In genomic region chr5:170746081-170746951, GRCh38 we compare ENCODE assay signal across 15 cellular contexts. TPM values are rescaled to one million over a fixed set of nuclear protein-coding genes. Genes with fewer than 3 reads are reported as not detected.
DNase-seq lines count a peak whose midpoint lies in the region; ATAC-seq, FAIRE-seq and TF ChIP-seq lines count a peak whose summit lies in the region.
"Had no signal": no experiment of that assay in that cellular context is flagged by ENCODE, and none has a peak within 500 bp of the region (broad histone marks: within the 10 kb centered on the region; RNA-seq: fewer than 3 reads in every experiment).

No MANE protein-coding gene starts in this region.

- no peaks in the 10 kb centered on the region for H3K36me3 ChIP-seq in HUES64 (ENCODE audit: insufficient read depth, low read length)
- H3K36me3 ChIP-seq in keratinocyte (ENCODE audit: control insufficient read depth in 2 of 2, extremely low read depth in 1 of 2, insufficient read depth in 2 of 2, low read length in 2 of 2), result no peaks in the 10 kb centered on the region
- no peaks in the 10 kb centered on the region for H3K36me3 ChIP-seq in skeletal muscle satellite cell (ENCODE audit: insufficient read depth, low read length)
- no peaks in the 10 kb centered on the region for H3K36me3 ChIP-seq in brain microvascular endothelial cell (replicated peaks)
- H3K36me3 ChIP-seq in mucosa of descending colon (ENCODE audit: low read depth), result no peaks in the 10 kb centered on the region

- TF ChIP-seq CTCF in keratinocyte (optimal IDR thresholded peaks at IDR 0.05 in 1 of 3, IDR thresholded peaks at IDR 0.05 in 1 of 3, conservative IDR thresholded peaks at IDR 0.05 in 1 of 3; ENCODE audit: extremely low read depth in 1 of 3, insufficient read depth in 2 of 3, low read length in 3 of 3), result no peak
- no peak for TF ChIP-seq CTCF in brain microvascular endothelial cell (IDR thresholded peaks at IDR 0.05; ENCODE audit: low read depth, low read length, missing control alignments)
- no peak for TF ChIP-seq CTCF in mucosa of descending colon (IDR thresholded peaks at IDR 0.05)

- no peak for FAIRE-seq in keratinocyte (lab: Jason Lieb, UNC)

- peak overlapping the region; percentile 27 for H3K4me2 ChIP-seq in keratinocyte (ENCODE audit: control insufficient read depth, extremely low read depth, insufficient read depth, low read depth, low read length)
- peak overlapping the region; percentile 13 for H3K4me2 ChIP-seq in skeletal muscle satellite cell (ENCODE audit: low read length)

- dilution Hi-C loops in keratinocyte (cut with MboI; ENCODE audit: extremely low pct_ligation_motif_present, low sequenced_read_pairs), result no loop called here

- H3K27ac ChIP-seq in HUES64 (ENCODE audit: low read depth, low read length) (peak overlapping the region; percentile 71), keratinocyte (ENCODE audit: control insufficient read depth, insufficient read depth, low read length) (no peak overlapping the region), brain microvascular endothelial cell (no peak overlapping the region)

- no peaks in the 10 kb centered on the region for H3K9me1 ChIP-seq in keratinocyte (ENCODE audit: control insufficient read depth, extremely low read depth, insufficient read depth, low read length)

- ATAC-seq in mucosa of descending colon, result no peak
- ATAC-seq: activated CD8-positive, alpha-beta T cell treated with anti-CD3 and anti-CD28 coated beads, Interleukin-2, amount 10 ng/mL, durations not matched to agents 7 days and 5 days had no signal

- in situ Hi-C loops in brain microvascular endothelial cell (cut with HindIII; ENCODE audit: low pct_ligation_motif_present, low sequenced_read_pairs), result no loop called here

- intact Hi-C loops in mucosa of descending colon (cut with DNase I, micrococcal nuclease), result no loop called here

- H3K4me3 ChIP-seq in HUES64 (ENCODE audit: low read length), result no peak overlapping the region
- no peak overlapping the region for H3K4me3 ChIP-seq in keratinocyte (ENCODE audit: control insufficient read depth in 2 of 3, extremely low read depth in 1 of 3, insufficient read depth in 2 of 3, low read depth in 1 of 3, low read length in 3 of 3)
- H3K4me3 ChIP-seq in skeletal muscle satellite cell (ENCODE audit: low read length), result no peak overlapping the region
- no peak overlapping the region for H3K4me3 ChIP-seq in brain microvascular endothelial cell (ENCODE audit: low read depth, low read length)
- no peak overlapping the region for H3K4me3 ChIP-seq in mucosa of descending colon

- H3K9me3 ChIP-seq in HUES64 (ENCODE audit: insufficient read depth, low read depth, low read length) (no peaks in the 10 kb centered on the region), keratinocyte (ENCODE audit: control insufficient read depth, low read depth, low read length) (no peaks in the 10 kb centered on the region), skeletal muscle satellite cell (replicated peaks; ENCODE audit: low read length) (no peaks in the 10 kb centered on the region), mucosa of descending colon (no peaks in the 10 kb centered on the region)

- 70% methylated on average over 13 of the region's 13 CpGs for whole genome bisulfite sequencing in HUES64

- H4K20me1 ChIP-seq in keratinocyte (ENCODE audit: control insufficient read depth, extremely low read depth, insufficient read depth, low read length), result no peaks in the 10 kb centered on the region

- H3K4me1 ChIP-seq in HUES64 (ENCODE audit: insufficient read depth, low read length) (peaks cover 13% of the 10 kb centered on the region), keratinocyte (ENCODE audit: control insufficient read depth, extremely low read depth, insufficient read depth, low read length) (peaks cover 9% of the 10 kb centered on the region), skeletal muscle satellite cell (ENCODE audit: control insufficient read depth, insufficient read depth, low read length) (peaks cover 13% of the 10 kb centered on the region), mucosa of descending colon (ENCODE audit: low read depth) (peaks cover 19% of the 10 kb centered on the region)

- H3K9ac ChIP-seq in HUES64 (ENCODE audit: low read depth, low read length) (peak overlapping the region; percentile 49; the same call in 1 of the 2 replicates), keratinocyte (ENCODE audit: control insufficient read depth, extremely low read depth, insufficient read depth, low read length) (no peak overlapping the region), skeletal muscle satellite cell (ENCODE audit: low read depth, low read length) (no peak overlapping the region)

- DNase-seq in ecto neural progenitor cell (ENCODE audit: low spot score) (peak; percentile 60), keratinocyte (ENCODE audit: low read depth, low spot score) (no peak), brain microvascular endothelial cell (no peak), kidney glomerular epithelial cell (lab: John Stamatoyannopoulos, UW) (no peak), mucosa of descending colon (no peak)
- DNase-seq in stimulated activated CD4-positive, alpha-beta T cell treated with anti-CD3 and anti-CD28 coated beads, Interleukin-15, amount 100 ng/mL, for 24 hours, result no peak
- DNase-seq: activated CD8-positive, alpha-beta T cell treated with anti-CD3 and anti-CD28 coated beads, Interleukin-2, amount 10 ng/mL, durations not matched to agents 7 days and 5 days; AML-193; anterior cingulate cortex; midbrain; MV-4-11; NCI-H2171 had no signal

- no peak overlapping the region for H2AFZ ChIP-seq in keratinocyte (ENCODE audit: control insufficient read depth, low read length)

- peaks cover 6% of the 10 kb centered on the region; the same call in 1 of the 2 replicates for H3K27me3 ChIP-seq in HUES64 (ENCODE audit: insufficient read depth, low read length)
- H3K27me3 ChIP-seq in keratinocyte (ENCODE audit: control insufficient read depth, extremely low read depth, insufficient read depth, low read length), result no peaks in the 10 kb centered on the region
- H3K27me3 ChIP-seq in skeletal muscle satellite cell (ENCODE audit: control insufficient read depth, insufficient read depth, low read length), result peaks cover 31% of the 10 kb centered on the region
- peaks cover 2% of the 10 kb centered on the region for H3K27me3 ChIP-seq in brain microvascular endothelial cell (replicated peaks)

- no peaks in the 10 kb centered on the region for H3K79me2 ChIP-seq in keratinocyte (ENCODE audit: control insufficient read depth, insufficient read depth, low read length)

RNA-seq across cellular contexts. Expression of gene GABRP, which starts 37.2 kb away (rescaled TPM):
- polyA plus RNA-seq in HUES64 (2013, experiment 1 of 2), result 2.8 TPM
- 2.9 TPM for polyA plus RNA-seq in HUES64 (2013, experiment 2 of 2)
- 0.06 to 0.28 TPM (median 0.18 TPM) in 3 replicates for polyA plus RNA-seq in keratinocyte
- polyA plus RNA-seq in keratinocyte (2011; ENCODE audit: low read depth), result not detected
- polyA plus RNA-seq in keratinocyte (2011; cell fraction: cytosol; rRNA removed), result 0.09 and 0.28 TPM in 2 replicates
- 0.20 and 0.67 TPM in 2 replicates for polyA plus RNA-seq in keratinocyte (2011; cell fraction: nucleus; rRNA removed)
- 0.19 TPM in 1 of 2 replicates, not detected in the other for polyA plus RNA-seq in keratinocyte (2012; ENCODE audit: low replicate concordance)
- 0.13 TPM in 2 of 3 replicates, not detected in the other for polyA minus RNA-seq in keratinocyte
- not detected for polyA minus RNA-seq in keratinocyte (2011; cell fraction: cytosol; rRNA and poly(A)+ RNA removed)
- polyA minus RNA-seq in keratinocyte (2011; cell fraction: nucleus; rRNA and poly(A)+ RNA removed), result 0.32 TPM in 1 of 2 replicates, not detected in the other
- under 0.01 TPM in 2 replicates for total RNA-seq in skeletal muscle satellite cell (2012; rRNA removed)
- total RNA-seq in mucosa of descending colon, result 1 to 10 TPM in 1 of 3 donors, under 1 TPM in 1, not detected in 1; 0.09 to 2.0 TPM
- total RNA-seq: activated CD8-positive, alpha-beta T cell treated with anti-CD3 and anti-CD28 coated beads, Interleukin-2, amount 10 ng/mL, durations not matched to agents 7 days and 5 days; activated T-helper 2 cell treated with anti-CD3 and anti-CD28 coated beads, Interferon-gamma antibody, Interleukin-2, Interleukin-4, amounts not matched to agents 10 μg/mL and 5 μg/mL and 100 μg/mL, durations not matched to agents 14 hours and 24 hours and 36 hours had no signal
